ENCODE assay signal across 1 cellular context in genomic region chr4:88729146-88729755, GRCh38.
TF ChIP-seq lines count a peak whose summit lies in the region.

No MANE protein-coding gene starts in this region.

TF ChIP-seq in HepG2, 621 proteins besides CTCF, POLR2A, EP300 and RAD21 (continued from another document):
- TF ChIP-seq UBTF (CRISPR knock-in tag; IDR thresholded peaks at IDR 0.05) (no peak), ZNF207 (IDR thresholded peaks at IDR 0.05; ENCODE audit: borderline replicate concordance) (no peak), ZNF609 (CRISPR knock-in tag; IDR thresholded peaks at IDR 0.05; ENCODE audit: borderline replicate concordance) (no peak), ZNF639 (CRISPR knock-in tag; conservative IDR thresholded peaks at IDR 0.05) (no peak), ZNF747 (CRISPR knock-in tag; IDR thresholded peaks at IDR 0.05; ENCODE audit: borderline replicate concordance) (no peak)
